In genomic region chr4:188867796-188868195, GRCh38 we compare ENCODE assay signal across 29 cellular contexts.
"Had no signal": no experiment of that assay in that cellular context is flagged by ENCODE, and none has a peak within 500 bp of the region (broad histone marks: within the 10 kb centered on the region; RNA-seq: fewer than 3 reads in every experiment).

No MANE protein-coding gene starts in this region.

- H3K4me3 ChIP-seq: ascending aorta, breast epithelium, Peyer's patch, SJCRH30, SK-N-MC had no signal

- H3K36me3 ChIP-seq: ascending aorta, breast epithelium, Peyer's patch, SJCRH30 had no signal

- H3K9me3 ChIP-seq: ascending aorta, breast epithelium, Peyer's patch, SJCRH30 had no signal

- H3K9ac ChIP-seq: KMS-11 had no signal

- ATAC-seq: activated CD8-positive, alpha-beta T cell treated with anti-CD3 and anti-CD28 coated beads for 36 hours; activated T-cell treated with anti-CD3 and anti-CD28 coated beads, Interleukin-2, amount 50 U/mL, for 72 hours; PC-3 had no signal

- H3K27ac ChIP-seq: ascending aorta, breast epithelium, KMS-11, Peyer's patch, SJCRH30, SK-N-MC had no signal

- H3K4me2 ChIP-seq: KMS-11 had no signal

- H3K27me3 ChIP-seq: ascending aorta, breast epithelium, Peyer's patch, SJCRH30 had no signal

- DNase-seq: activated CD4-positive, alpha-beta T cell treated with anti-CD3 and anti-CD28 coated beads, Interleukin-2, amount 10 ng/mL, durations not matched to agents 24 days and 14 days; activated CD4-positive, alpha-beta T cell treated with anti-CD3 and anti-CD28 coated beads, Interleukin-2, amount 50 U/mL, for 4 hours; activated CD8-positive, alpha-beta T cell treated with anti-CD3 and anti-CD28 coated beads for 36 hours; activated gamma-delta T cell; activated naive CD4-positive, alpha-beta T cell treated with Interleukin-2 at 50 U/mL for 16 hours; activated naive CD8-positive, alpha-beta T cell treated with anti-CD3 and anti-CD28 coated beads, Interleukin-2, amount 10 ng/mL, durations not matched to agents 7 days and 5 days; activated T-cell treated with anti-CD3 and anti-CD28 coated beads, Interleukin-2, amount 50 U/mL, for 1 hour; activated T-cell treated with anti-CD3 and anti-CD28 coated beads, Interleukin-2, amount 50 U/mL, for 72 hours; amygdala; NCI-H1092 treated with DMSO at 0.1 percent for 48 hours; NCI-H1417; NCI-H146; NCI-H187; NCI-H2029 treated with DMSO at 0.1 percent for 48 hours; NCI-H2107; NCI-H2171; NCI-H510A; NCI-H526; NCI-H748 treated with DMSO at 0.1 percent for 48 hours; NK-92 treated with Interleukin-12 subunit alpha and Interleukin-12 subunit beta, amount 100 ng/mL, for 24 hours; PC-3; Peyer's patch; RPMI8226; SHP77; SJCRH30 had no signal

- H3K4me1 ChIP-seq: ascending aorta, breast epithelium, Peyer's patch, SJCRH30 had no signal
